Comparison of ENCODE assay signal across 8 cellular contexts in genomic region chr3:9690451-9691450, GRCh38. TPM values are rescaled to one million over a fixed set of nuclear protein-coding genes. Genes with fewer than 3 reads are reported as not detected.
DNase-seq lines count a peak whose midpoint lies in the region; ATAC-seq and TF ChIP-seq lines count a peak whose summit lies in the region.
"Had no signal": no experiment of that assay in that cellular context is flagged by ENCODE, and none has a peak within 500 bp of the region (broad histone marks: within the 10 kb centered on the region; RNA-seq: fewer than 3 reads in every experiment).

No MANE protein-coding gene starts in this region.

- no peak overlapping the region for H3K4me2 ChIP-seq in MM.1S (ENCODE audit: low read depth, low read length)
- H3K4me2 ChIP-seq in GM23338: no peak overlapping the region

- TF ChIP-seq CTCF in MM.1S (IDR thresholded peaks at IDR 0.05; ENCODE audit: low read length) (no peak), GM23338 (conservative IDR thresholded peaks at IDR 0.05; ENCODE audit: low read depth in 2 of 2) (no peak)

- no peak overlapping the region for H3K27ac ChIP-seq in MM.1S (ENCODE audit: low read length)
- no peak overlapping the region for H3K27ac ChIP-seq in GM23338 (ENCODE audit: low read depth)

- DNase-seq in epidermal melanocyte (ENCODE audit: insufficient read length, low spot score): peak; percentile 53
- no peak for DNase-seq in MM.1S
- no peak for DNase-seq in GM23338 (ENCODE audit: low spot score)
- no peak for DNase-seq in effector CD4-positive, alpha-beta T cell
- DNase-seq: stimulated activated naive CD4-positive, alpha-beta T cell had no signal

- H3K4me1 ChIP-seq in MM.1S (ENCODE audit: low read length) (no peaks in the 10 kb centered on the region), GM23338 (ENCODE audit: insufficient read depth) (no peaks in the 10 kb centered on the region)

- no peak overlapping the region for H3K4me3 Mint-ChIP-seq in GM23338
- H3K4me3 Mint-ChIP-seq: immature natural killer cell had no signal

- no peak overlapping the region for H3K27ac Mint-ChIP-seq in GM23338
- H3K27ac Mint-ChIP-seq: immature natural killer cell had no signal

- no peak overlapping the region for H3K9ac ChIP-seq in MM.1S (ENCODE audit: low read length)

- H4K20me1 ChIP-seq in MM.1S (ENCODE audit: insufficient read depth, low read length): no peaks in the 10 kb centered on the region
- no peaks in the 10 kb centered on the region for H4K20me1 ChIP-seq in GM23338 (replicated peaks; ENCODE audit: insufficient read depth)

- peaks cover 2% of the 10 kb centered on the region for H3K27me3 Mint-ChIP-seq in GM23338 (ENCODE audit: insufficient read depth, low read depth, poor library complexity)

- no peaks in the 10 kb centered on the region for H3K4me1 Mint-ChIP-seq in GM23338
- H3K4me1 Mint-ChIP-seq: immature natural killer cell had no signal

- H3K36me3 Mint-ChIP-seq in GM23338 (ENCODE audit: low read depth): peaks cover 28% of the 10 kb centered on the region

- ATAC-seq in GM18519 (IDR thresholded peaks at IDR 0.05; ENCODE audit: low FRiP score, unreplicated experiment) (peak; percentile 95), HG02981 (IDR thresholded peaks at IDR 0.05; ENCODE audit: unreplicated experiment) (peak; percentile 99), GM23338 (no peak)

- H2AFZ ChIP-seq in MM.1S (ENCODE audit: low read length) (no peak overlapping the region), GM23338 (no peak overlapping the region)

- no peaks in the 10 kb centered on the region for H3K9me3 ChIP-seq in MM.1S (replicated peaks; ENCODE audit: insufficient read depth, low read length)

- H3K36me3 ChIP-seq in MM.1S (replicated peaks; ENCODE audit: insufficient read depth, low read length) (peaks cover 3% of the 10 kb centered on the region; the same call in 1 of the 2 replicates), GM23338 (ENCODE audit: insufficient read depth) (peaks cover 7% of the 10 kb centered on the region)

- no peaks in the 10 kb centered on the region for H3K79me2 ChIP-seq in MM.1S (ENCODE audit: low read length)
- no peaks in the 10 kb centered on the region for H3K79me2 ChIP-seq in GM23338 (replicated peaks; ENCODE audit: insufficient read depth)

- H3K27me3 ChIP-seq in MM.1S (replicated peaks; ENCODE audit: insufficient read depth, low read length) (no peaks in the 10 kb centered on the region), GM23338 (ENCODE audit: insufficient read depth) (no peaks in the 10 kb centered on the region)

- H3K4me3 ChIP-seq in MM.1S (ENCODE audit: low read length) (no peak overlapping the region), GM23338 (no peak overlapping the region)

- H3K9me3 Mint-ChIP-seq in GM23338: no peaks in the 10 kb centered on the region; the same call in 2 of the 3 replicates
- H3K9me3 Mint-ChIP-seq: immature natural killer cell had no signal

- H3F3A ChIP-seq in MM.1S (ENCODE audit: insufficient read depth, low read length): no peaks in the 10 kb centered on the region
- no peaks in the 10 kb centered on the region for H3F3A ChIP-seq in GM23338 (replicated peaks; ENCODE audit: low read depth)

- H3K9me2 ChIP-seq in MM.1S (replicated peaks; ENCODE audit: insufficient read depth, low read length) (no peaks in the 10 kb centered on the region), GM23338 (ENCODE audit: insufficient read depth) (no peaks in the 10 kb centered on the region)

TF ChIP-seq in GM23338, 12 proteins besides CTCF, POLR2A, EP300 and RAD21 (continues in another document):
- TF ChIP-seq, protein P1, sequence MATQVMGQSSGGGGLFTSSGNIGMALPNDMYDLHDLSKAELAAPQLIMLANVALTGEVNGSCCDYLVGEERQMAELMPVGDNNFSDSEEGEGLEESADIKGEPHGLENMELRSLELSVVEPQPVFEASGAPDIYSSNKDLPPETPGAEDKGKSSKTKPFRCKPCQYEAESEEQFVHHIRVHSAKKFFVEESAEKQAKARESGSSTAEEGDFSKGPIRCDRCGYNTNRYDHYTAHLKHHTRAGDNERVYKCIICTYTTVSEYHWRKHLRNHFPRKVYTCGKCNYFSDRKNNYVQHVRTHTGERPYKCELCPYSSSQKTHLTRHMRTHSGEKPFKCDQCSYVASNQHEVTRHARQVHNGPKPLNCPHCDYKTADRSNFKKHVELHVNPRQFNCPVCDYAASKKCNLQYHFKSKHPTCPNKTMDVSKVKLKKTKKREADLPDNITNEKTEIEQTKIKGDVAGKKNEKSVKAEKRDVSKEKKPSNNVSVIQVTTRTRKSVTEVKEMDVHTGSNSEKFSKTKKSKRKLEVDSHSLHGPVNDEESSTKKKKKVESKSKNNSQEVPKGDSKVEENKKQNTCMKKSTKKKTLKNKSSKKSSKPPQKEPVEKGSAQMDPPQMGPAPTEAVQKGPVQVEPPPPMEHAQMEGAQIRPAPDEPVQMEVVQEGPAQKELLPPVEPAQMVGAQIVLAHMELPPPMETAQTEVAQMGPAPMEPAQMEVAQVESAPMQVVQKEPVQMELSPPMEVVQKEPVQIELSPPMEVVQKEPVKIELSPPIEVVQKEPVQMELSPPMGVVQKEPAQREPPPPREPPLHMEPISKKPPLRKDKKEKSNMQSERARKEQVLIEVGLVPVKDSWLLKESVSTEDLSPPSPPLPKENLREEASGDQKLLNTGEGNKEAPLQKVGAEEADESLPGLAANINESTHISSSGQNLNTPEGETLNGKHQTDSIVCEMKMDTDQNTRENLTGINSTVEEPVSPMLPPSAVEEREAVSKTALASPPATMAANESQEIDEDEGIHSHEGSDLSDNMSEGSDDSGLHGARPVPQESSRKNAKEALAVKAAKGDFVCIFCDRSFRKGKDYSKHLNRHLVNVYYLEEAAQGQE (IDR thresholded peaks at IDR 0.05; ENCODE audit: unreplicated experiment): no peak
- no peak for TF ChIP-seq JUNB (IDR thresholded peaks at IDR 0.05; ENCODE audit: unreplicated experiment)
- TF ChIP-seq ZNF462 (CRISPR knock-in tag; IDR thresholded peaks at IDR 0.05): no peak

RNA-seq across cellular contexts. Expression of gene CPNE9, which starts 12.9 kb away (rescaled TPM):
- total RNA-seq in GM23338 (2014; rRNA removed; shearing (Covaris generic)): 7.8 and 8.8 TPM in 2 replicates
- polyA plus RNA-seq in GM23338 (2016; fragmentation: Nextera tagmentation; extraction: Ambion mirVana): 6.2 and 7.0 TPM in 2 replicates

RNA-seq across cellular contexts. Expression of gene BRPF1, which starts 40.8 kb away (rescaled TPM):
- total RNA-seq in GM23338 (2014; rRNA removed; shearing (Covaris generic)): 23.7 and 24.7 TPM in 2 replicates
- 6.3 and 8.0 TPM in 2 replicates for polyA plus RNA-seq in GM23338 (2016; fragmentation: Nextera tagmentation; extraction: Ambion mirVana)

RNA-seq across cellular contexts. Expression of gene MTMR14, which starts 41.4 kb away (rescaled TPM):
- 48.9 and 54.3 TPM in 2 replicates for total RNA-seq in GM23338 (2014; rRNA removed; shearing (Covaris generic))
- 32.8 and 34.4 TPM in 2 replicates for polyA plus RNA-seq in GM23338 (2016; fragmentation: Nextera tagmentation; extraction: Ambion mirVana)

RNA-seq across cellular contexts. Expression of gene OGG1, which starts 59.0 kb away (rescaled TPM):
- total RNA-seq in GM23338 (2014; rRNA removed; shearing (Covaris generic)): 25.4 and 27.6 TPM in 2 replicates
- 17.4 and 20.6 TPM in 2 replicates for polyA plus RNA-seq in GM23338 (2016; fragmentation: Nextera tagmentation; extraction: Ambion mirVana)
